8 cellular contexts compared by ENCODE assay signal in genomic region chr4:40264497-40264896, GRCh38.
DNase-seq lines count a peak whose midpoint lies in the region; ATAC-seq, FAIRE-seq and TF ChIP-seq lines count a peak whose summit lies in the region.
"Had no signal": no experiment of that assay in that cellular context is flagged by ENCODE, and none has a peak within 500 bp of the region (broad histone marks: within the 10 kb centered on the region; RNA-seq: fewer than 3 reads in every experiment).

No MANE protein-coding gene starts in this region.

- in situ Hi-C loops in GM23248 (cut with MboI): no loop called here

- H3K4me3 ChIP-seq in GM23248 (no peak overlapping the region), NB4 (ENCODE audit: low read depth, low read length) (no peak overlapping the region), cardiac fibroblast (replicated peaks in 1 of 2; ENCODE audit: low read depth in 2 of 2, low read length in 2 of 2) (no peak overlapping the region)

- FAIRE-seq in GM12891 (lab: Jason Lieb, UNC): no peak

- H3K4me1 ChIP-seq in GM23248 (ENCODE audit: insufficient read depth): no peaks in the 10 kb centered on the region

- no peak overlapping the region for H3K27ac ChIP-seq in GM23248
- H3K27ac ChIP-seq: VCaP had no signal

- no peaks in the 10 kb centered on the region; the same call in 1 of the 2 replicates for H3F3A ChIP-seq in GM23248 (ENCODE audit: insufficient read depth)

- H3K36me3 ChIP-seq in GM23248 (ENCODE audit: low read depth): no peaks in the 10 kb centered on the region

- H3K9me3 Mint-ChIP-seq in natural killer cell treated with Interleukin-12 subunit alpha and Interleukin-12 subunit beta and Interleukin-15 and Interleukin-18, amount 100 ng/mL, for 72 hours: no peaks in the 10 kb centered on the region

- H3K36me3 Mint-ChIP-seq in natural killer cell treated with Interleukin-12 subunit alpha and Interleukin-12 subunit beta and Interleukin-15 and Interleukin-18, amount 100 ng/mL, for 72 hours: peaks cover 4% of the 10 kb centered on the region

- H3K9me3 ChIP-seq in GM23248 (ENCODE audit: low read depth): no peaks in the 10 kb centered on the region

- no peaks in the 10 kb centered on the region for H3K27me3 Mint-ChIP-seq in natural killer cell treated with Interleukin-12 subunit alpha and Interleukin-12 subunit beta and Interleukin-15 and Interleukin-18, amount 100 ng/mL, for 72 hours

- H3K9me2 ChIP-seq in GM23248 (ENCODE audit: insufficient read depth): no peaks in the 10 kb centered on the region

- no peaks in the 10 kb centered on the region for H3K79me2 ChIP-seq in GM23248 (ENCODE audit: insufficient read depth)

- peak overlapping the region; percentile 78 to 91 for H3K27ac Mint-ChIP-seq in natural killer cell treated with Interleukin-12 subunit alpha and Interleukin-12 subunit beta and Interleukin-15 and Interleukin-18, amount 100 ng/mL, for 72 hours

- H3K4me1 Mint-ChIP-seq in natural killer cell treated with Interleukin-12 subunit alpha and Interleukin-12 subunit beta and Interleukin-15 and Interleukin-18, amount 100 ng/mL, for 72 hours (ENCODE audit: low read depth in 2 of 2): peaks cover 44 to 47% of the 10 kb centered on the region in 2 donors

- 0 out of 2 replicates have a peak, but pooled peaks cover 3% of the 10 kb centered on the region for H3K27me3 ChIP-seq in GM23248 (replicated peaks; ENCODE audit: insufficient read depth)

- TF ChIP-seq POLR2A in NB4 (IDR thresholded peaks at IDR 0.05; ENCODE audit: extremely low read depth, insufficient read length): no peak
- TF ChIP-seq POLR2A in GM12891 (IDR thresholded peaks at IDR 0.05; ENCODE audit: low read depth, low read length): no peak

- peak overlapping the region; percentile 72 for H3K4me3 Mint-ChIP-seq in natural killer cell treated with Interleukin-12 subunit alpha and Interleukin-12 subunit beta and Interleukin-15 and Interleukin-18, amount 100 ng/mL, for 72 hours

- TF ChIP-seq CTCF in NB4 (IDR thresholded peaks at IDR 0.05; ENCODE audit: low read depth, low read length) (no peak), cardiac fibroblast (IDR thresholded peaks at IDR 0.05; ENCODE audit: low read depth, low read length) (no peak)

- no peak overlapping the region for H3K9ac ChIP-seq in GM23248

- H2AFZ ChIP-seq in GM23248: no peak overlapping the region

- H3K4me2 ChIP-seq in GM23248 (ENCODE audit: unreplicated experiment): no peak overlapping the region

- H4K20me1 ChIP-seq in GM23248 (ENCODE audit: insufficient read depth): no peaks in the 10 kb centered on the region

- ATAC-seq in natural killer cell treated with Interleukin-12 subunit alpha and Interleukin-12 subunit beta and Interleukin-15 and Interleukin-18, amount 100 ng/mL, for 72 hours: no peak
- ATAC-seq in GM18858 (IDR thresholded peaks at IDR 0.05; ENCODE audit: unreplicated experiment) (no peak), HG03354 (IDR thresholded peaks at IDR 0.05; ENCODE audit: poor library complexity, severe bottlenecking, unreplicated experiment) (no peak)

- WGBS in GM23248 (ENCODE audit: low coverage in 1 of 2, low lambda C conversion rate in 2 of 2, missing lambda C conversion rate in 2 of 2), 2 experiments: 51 to 54% methylated on average over 6 of the region's 6 CpGs

- DNase-seq in GM23248 (peak; percentile 73), NB4 (ENCODE audit: low read depth) (peak; percentile 71), cardiac fibroblast (ENCODE audit: low read depth in 2 of 2) (peak; percentile 70 to 82), GM12891 (ENCODE audit: insufficient read length, low spot score) (no peak)
- no peak for DNase-seq in natural killer cell treated with Interleukin-12 subunit alpha and Interleukin-12 subunit beta and Interleukin-15 and Interleukin-18, amount 100 ng/mL, for 72 hours (ENCODE audit: low spot score)

TF ChIP-seq in GM12891, 5 proteins besides CTCF, POLR2A, EP300 and RAD21:
- TF ChIP-seq SPI1 (IDR thresholded peaks at IDR 0.05; ENCODE audit: low read depth, low read length) (no peak), POLR2AphosphoS5 (IDR thresholded peaks at IDR 0.05; ENCODE audit: low read depth, low read length) (no peak), TAF1 (IDR thresholded peaks at IDR 0.05; ENCODE audit: low read depth, low read length) (no peak), PAX5 (IDR thresholded peaks at IDR 0.05; ENCODE audit: insufficient read depth, low read length, severe bottlenecking) (no peak), POU2F2 (IDR thresholded peaks at IDR 0.05; ENCODE audit: low read depth, low read length) (no peak)

Comparison
In these comparisons a context has a peak if more than half of its experiments do, and no peak if none do; other contexts are left out.
1. DNase-seq: peak in GM23248 (single experiment), NB4 (single experiment) and cardiac fibroblast (2 of 2); none in natural killer cell treated with Interleukin-12 subunit alpha and Interleukin-12 subunit beta and Interleukin-15 and Interleukin-18, amount 100 ng/mL, for 72 hours (single experiment) and GM12891 (single experiment).